In genomic region chr2:135785032-135785431, GRCh38 we compare ENCODE assay signal across 18 cellular contexts. TPM values are rescaled to one million over a fixed set of nuclear protein-coding genes. Genes with fewer than 3 reads are reported as not detected.
DNase-seq lines count a peak whose midpoint lies in the region; ATAC-seq and TF ChIP-seq lines count a peak whose summit lies in the region.
"Had no signal": no experiment of that assay in that cellular context is flagged by ENCODE, and none has a peak within 500 bp of the region (broad histone marks: within the 10 kb centered on the region; RNA-seq: fewer than 3 reads in every experiment).

No MANE protein-coding gene starts in this region.

- CTCF ChIA-PET in activated CD4-positive, alpha-beta T cell treated with anti-CD3 and anti-CD28 coated beads for 36 hours (lab: Charles Lee) = interaction anchor here (1.0 to 5.9 kb wide), 6 partner anchors 9 to 57 kb away, joined by 3 to 60 read pairs (median 3); no protein-coding TSS in a partner anchor
- CTCF ChIA-PET in activated CD4-positive, alpha-beta T cell treated with anti-CD3 and anti-CD28 coated beads, Interleukin-2, amount 10 ng/mL, durations not matched to agents 7 days and 5 days (lab: Charles Lee) = interaction anchor here (0.7 to 6.8 kb wide), 3 partner anchors 13 to 212 kb away, joined by 3 to 49 read pairs (median 3); no protein-coding TSS in a partner anchor

- no peaks in the 10 kb centered on the region for H3K4me1 Mint-ChIP-seq in activated CD4-positive, alpha-beta T cell treated with anti-CD3 and anti-CD28 coated beads for 36 hours
- H3K4me1 Mint-ChIP-seq in activated CD4-positive, alpha-beta T cell treated with anti-CD3 and anti-CD28 coated beads, Interleukin-2, amount 10 ng/mL, durations not matched to agents 7 days and 5 days = no peaks in the 10 kb centered on the region
- no peaks in the 10 kb centered on the region for H3K4me1 Mint-ChIP-seq in neural crest cell

- intact Hi-C loops in activated CD4-positive, alpha-beta T cell treated with anti-CD3 and anti-CD28 coated beads for 36 hours (cut with DNase I, micrococcal nuclease) = no loop called here

- POLR2A ChIA-PET in activated CD4-positive, alpha-beta T cell treated with anti-CD3 and anti-CD28 coated beads for 36 hours (lab: Charles Lee) = no interaction called here
- POLR2A ChIA-PET in activated CD4-positive, alpha-beta T cell treated with anti-CD3 and anti-CD28 coated beads, Interleukin-2, amount 10 ng/mL, durations not matched to agents 7 days and 5 days (lab: Charles Lee) = no interaction called here

- no peaks in the 10 kb centered on the region for H3K9me3 Mint-ChIP-seq in activated CD4-positive, alpha-beta T cell treated with anti-CD3 and anti-CD28 coated beads for 36 hours (ENCODE audit: low read depth)
- H3K9me3 Mint-ChIP-seq in activated CD4-positive, alpha-beta T cell treated with anti-CD3 and anti-CD28 coated beads, Interleukin-2, amount 10 ng/mL, durations not matched to agents 7 days and 5 days = peaks cover 5% of the 10 kb centered on the region
- peaks cover 4% of the 10 kb centered on the region for H3K9me3 Mint-ChIP-seq in neural crest cell
- H3K9me3 Mint-ChIP-seq: activated naive CD4-positive, alpha-beta T cell treated with anti-CD3 and anti-CD28 coated beads, Interleukin-2, amount 50 U/mL, for 72 hours had no signal

- peaks cover 50% of the 10 kb centered on the region for H3K36me3 ChIP-seq in brain microvascular endothelial cell (replicated peaks)
- H3K36me3 ChIP-seq: uterus had no signal

- H3K27me3 Mint-ChIP-seq in activated CD4-positive, alpha-beta T cell treated with anti-CD3 and anti-CD28 coated beads for 36 hours = no peaks in the 10 kb centered on the region
- no peaks in the 10 kb centered on the region for H3K27me3 Mint-ChIP-seq in activated CD4-positive, alpha-beta T cell treated with anti-CD3 and anti-CD28 coated beads, Interleukin-2, amount 10 ng/mL, durations not matched to agents 7 days and 5 days
- no peaks in the 10 kb centered on the region for H3K27me3 Mint-ChIP-seq in neural crest cell (ENCODE audit: low read depth)

- in situ Hi-C loops in brain microvascular endothelial cell (cut with HindIII; ENCODE audit: low pct_ligation_motif_present, low sequenced_read_pairs) = no loop called here

- H3K27me3 ChIP-seq in brain microvascular endothelial cell (replicated peaks) = no peaks in the 10 kb centered on the region
- H3K27me3 ChIP-seq: gastroesophageal sphincter, uterus had no signal

- peak; percentile 30 for ATAC-seq in activated CD4-positive, alpha-beta T cell treated with anti-CD3 and anti-CD28 coated beads for 36 hours
- no peak for ATAC-seq in HG03378 (IDR thresholded peaks at IDR 0.05; ENCODE audit: unreplicated experiment)
- ATAC-seq: activated naive CD4-positive, alpha-beta T cell treated with anti-CD3 and anti-CD28 coated beads, Interleukin-2, amount 50 U/mL, for 72 hours; gastroesophageal sphincter had no signal

- no peak for DNase-seq in activated CD4-positive, alpha-beta T cell treated with anti-CD3 and anti-CD28 coated beads for 36 hours
- no peak for DNase-seq in activated CD4-positive, alpha-beta T cell treated with anti-CD3 and anti-CD28 coated beads, Interleukin-2, amount 10 ng/mL, durations not matched to agents 7 days and 5 days
- DNase-seq in MV-4-11 (lab: John Stamatoyannopoulos, UW) (peak; percentile 7), brain microvascular endothelial cell (no peak), neural crest cell (ENCODE audit: low read depth, low spot score) (no peak), GF-D8 (lab: John Stamatoyannopoulos, UW) (no peak)
- DNase-seq in stimulated activated CD4-positive, alpha-beta T cell treated with anti-CD3 and anti-CD28 coated beads, Interleukin-4, amount 100 ng/mL, for 24 hours = no peak
- DNase-seq: ACHN, GOT3, islet precursor cell, NCI-H1105 treated with DMSO at 0.1 percent for 48 hours, uterus had no signal

- peaks cover 47% of the 10 kb centered on the region for H3K36me3 Mint-ChIP-seq in activated CD4-positive, alpha-beta T cell treated with anti-CD3 and anti-CD28 coated beads for 36 hours (ENCODE audit: low read depth)
- peaks cover 64% of the 10 kb centered on the region for H3K36me3 Mint-ChIP-seq in activated CD4-positive, alpha-beta T cell treated with anti-CD3 and anti-CD28 coated beads, Interleukin-2, amount 10 ng/mL, durations not matched to agents 7 days and 5 days (ENCODE audit: low read depth)
- peaks cover 34% of the 10 kb centered on the region for H3K36me3 Mint-ChIP-seq in neural crest cell (ENCODE audit: low read depth)

- H3K4me3 ChIP-seq in brain microvascular endothelial cell (ENCODE audit: low read depth, low read length) = no peak overlapping the region
- H3K4me3 ChIP-seq: gastroesophageal sphincter, uterus had no signal

- H3K27ac Mint-ChIP-seq in activated CD4-positive, alpha-beta T cell treated with anti-CD3 and anti-CD28 coated beads for 36 hours = no peak overlapping the region
- no peak overlapping the region for H3K27ac Mint-ChIP-seq in activated CD4-positive, alpha-beta T cell treated with anti-CD3 and anti-CD28 coated beads, Interleukin-2, amount 10 ng/mL, durations not matched to agents 7 days and 5 days
- H3K27ac Mint-ChIP-seq in neural crest cell (ENCODE audit: unreplicated experiment) = no peak overlapping the region
- H3K27ac Mint-ChIP-seq: activated naive CD4-positive, alpha-beta T cell treated with anti-CD3 and anti-CD28 coated beads, Interleukin-2, amount 50 U/mL, for 72 hours had no signal

- H3K27ac ChIP-seq in brain microvascular endothelial cell = no peak overlapping the region
- H3K27ac ChIP-seq: gastroesophageal sphincter, parathyroid adenoma, uterus had no signal

- peak; percentile 43 for TF ChIP-seq CTCF in brain microvascular endothelial cell (IDR thresholded peaks at IDR 0.05; ENCODE audit: low read depth, low read length, missing control alignments)
- TF ChIP-seq CTCF in neural crest cell (conservative IDR thresholded peaks at IDR 0.05) = peak; percentile 50

- no peak overlapping the region for H3K4me3 Mint-ChIP-seq in activated CD4-positive, alpha-beta T cell treated with anti-CD3 and anti-CD28 coated beads for 36 hours
- no peak overlapping the region for H3K4me3 Mint-ChIP-seq in activated CD4-positive, alpha-beta T cell treated with anti-CD3 and anti-CD28 coated beads, Interleukin-2, amount 10 ng/mL, durations not matched to agents 7 days and 5 days
- H3K4me3 Mint-ChIP-seq in neural crest cell = no peak overlapping the region

RNA-seq across cellular contexts. Expression of gene UBXN4, which starts 43.4 kb away (rescaled TPM):
- total RNA-seq in activated CD4-positive, alpha-beta T cell treated with anti-CD3 and anti-CD28 coated beads for 36 hours = 100 to 1,000 TPM in 1 of 2 experiments, 10 to 100 TPM in 1; 97.0 to 104 TPM
- 100 to 1,000 TPM in 1 of 2 experiments, 10 to 100 TPM in 1; 98.1 to 116 TPM for total RNA-seq in activated CD4-positive, alpha-beta T cell treated with anti-CD3 and anti-CD28 coated beads, Interleukin-2, amount 10 ng/mL, durations not matched to agents 7 days and 5 days
- 79.0 and 90.6 TPM in 2 replicates for total RNA-seq in neural crest cell

RNA-seq across cellular contexts. Expression of gene LCT, which starts 52.0 kb away (rescaled TPM):
- under 1 TPM; 0.16 TPM for total RNA-seq in activated CD4-positive, alpha-beta T cell treated with anti-CD3 and anti-CD28 coated beads for 36 hours
- under 1 TPM; 0.12 to 0.19 TPM for total RNA-seq in activated CD4-positive, alpha-beta T cell treated with anti-CD3 and anti-CD28 coated beads, Interleukin-2, amount 10 ng/mL, durations not matched to agents 7 days and 5 days
- 0.14 and 0.19 TPM in 2 replicates for total RNA-seq in neural crest cell
- total RNA-seq: dermis microvascular lymphatic vessel endothelial cell, gastroesophageal sphincter, mucosa of gallbladder had no signal
